Comparison of ENCODE assay signal across 10 cellular contexts in the genomic region with DNA sequence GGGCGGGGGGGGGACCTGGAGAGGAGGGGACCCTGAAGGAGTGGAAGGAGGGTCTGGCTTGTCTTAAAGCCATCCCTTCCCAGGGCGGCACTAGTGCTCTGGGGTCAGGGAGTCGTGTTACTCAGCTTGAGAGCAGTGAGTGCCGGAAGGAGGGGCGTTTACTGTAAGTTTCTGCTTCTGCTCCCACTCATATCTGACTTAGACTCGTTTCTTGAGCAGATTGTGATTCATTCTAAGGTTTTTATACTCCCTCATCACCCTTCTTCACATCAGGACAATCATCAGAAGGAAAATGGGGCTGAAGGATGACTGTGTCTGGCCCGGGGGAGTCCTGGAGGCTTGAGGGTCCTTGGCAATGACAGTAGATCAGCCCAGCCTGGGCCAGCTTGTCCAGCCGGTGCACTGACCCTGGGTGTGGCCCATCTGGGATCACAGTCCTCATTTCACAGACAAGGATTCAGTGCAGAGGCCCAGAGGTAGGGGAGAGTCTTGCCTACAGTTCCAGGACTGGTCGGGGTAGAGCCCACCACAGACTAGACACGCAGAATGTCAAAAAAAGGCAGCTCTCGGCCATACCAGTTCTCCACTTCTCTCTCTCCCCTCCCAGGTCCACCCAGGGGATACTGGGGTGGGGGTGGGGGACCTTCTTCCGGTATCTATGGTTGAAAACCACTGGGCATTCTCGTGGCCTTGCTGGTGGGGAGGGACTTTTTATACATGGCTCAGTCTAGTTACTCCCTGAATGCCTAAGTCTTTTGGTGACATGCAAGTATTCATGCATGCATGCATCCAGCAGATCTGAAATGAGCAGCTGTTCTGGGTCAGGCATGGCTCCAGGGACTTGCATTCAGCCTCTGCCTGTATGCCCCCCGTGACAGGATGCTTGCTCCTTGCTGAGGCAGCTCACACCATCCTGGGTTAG. TPM values are rescaled to one million over a fixed set of nuclear protein-coding genes. Genes with fewer than 3 reads are reported as not detected.
DNase-seq lines count a peak whose midpoint lies in the region; TF ChIP-seq lines count a peak whose summit lies in the region.
"Had no signal": no experiment of that assay in that cellular context is flagged by ENCODE, and none has a peak within 500 bp of the region (broad histone marks: within the 10 kb centered on the region; RNA-seq: fewer than 3 reads in every experiment).

No MANE protein-coding gene starts in this region.

- H3K27me3 Mint-ChIP-seq in HFFc6 (ENCODE audit: insufficient read depth): peaks cover 21% of the 10 kb centered on the region

- TF ChIP-seq CTCF in HFFc6 (IDR thresholded peaks at IDR 0.05) (no peak), tibial artery (IDR thresholded peaks at IDR 0.05) (no peak), breast epithelium (IDR thresholded peaks at IDR 0.05) (no peak)

- H3K9me3 Mint-ChIP-seq in HFFc6: no peaks in the 10 kb centered on the region

- H4K8ac ChIP-seq in mesenchymal stem cell (ENCODE audit: low read length): no peak overlapping the region

- no peak overlapping the region for H3K4me2 ChIP-seq in mesenchymal stem cell (ENCODE audit: low read length, poor library complexity, severe bottlenecking)
- H3K4me2 ChIP-seq: KMS-11 had no signal

- no peak overlapping the region for H2BK5ac ChIP-seq in mesenchymal stem cell (ENCODE audit: low read depth, low read length, poor library complexity, severe bottlenecking)

- no peak overlapping the region for H3K14ac ChIP-seq in mesenchymal stem cell (ENCODE audit: low read length in 2 of 2)

- H2AK5ac ChIP-seq in mesenchymal stem cell (ENCODE audit: low read length, severe bottlenecking): no peak overlapping the region

- peaks cover 24% of the 10 kb centered on the region for H3K4me1 Mint-ChIP-seq in HFFc6 (ENCODE audit: low read depth)

- no peak overlapping the region for H2BK15ac ChIP-seq in mesenchymal stem cell (ENCODE audit: low read depth, poor library complexity, severe bottlenecking)

- intact Hi-C loops in tibial artery (cut with DNase I; ENCODE audit: low total_unique reads): no loop called here
- intact Hi-C loops in breast epithelium (cut with DNase I; ENCODE audit: low total_unique reads): loop anchor here (2.0 kb wide), 1 partner anchor 53 kb away; no protein-coding TSS in a partner anchor

- H2BK120ac ChIP-seq in mesenchymal stem cell (ENCODE audit: low read depth, low read length): no peak overlapping the region

- peak overlapping the region; percentile 73 for H3K4me3 Mint-ChIP-seq in HFFc6

- no peak overlapping the region for H3K23ac ChIP-seq in mesenchymal stem cell (ENCODE audit: low read length in 2 of 2)

- peak overlapping the region in 1 of 2 experiments; percentile 69 for H3K18ac ChIP-seq in mesenchymal stem cell (ENCODE audit: low read depth in 1 of 2, low read length in 2 of 2)

- H3K4ac ChIP-seq in mesenchymal stem cell (ENCODE audit: low read depth in 1 of 2, low read length in 2 of 2): peak overlapping the region in 1 of 2 experiments; percentile 42

- H3K27ac ChIP-seq in mesenchymal stem cell (ENCODE audit: low read length, poor library complexity, severe bottlenecking) (no peak overlapping the region), tibial artery (no peak overlapping the region), breast epithelium (peak overlapping the region in 1 of 2 donors; percentile 35)
- H3K27ac ChIP-seq: KMS-11 had no signal

- no peaks in the 10 kb centered on the region for H3K36me3 ChIP-seq in mesenchymal stem cell (ENCODE audit: control insufficient read depth in 1 of 2, insufficient read depth in 2 of 2, low read depth in 1 of 2, low read length in 2 of 2)
- H3K36me3 ChIP-seq in tibial artery: no peaks in the 10 kb centered on the region
- no peaks in the 10 kb centered on the region for H3K36me3 ChIP-seq in breast epithelium

- no peaks in the 10 kb centered on the region for H3K36me3 Mint-ChIP-seq in HFFc6 (ENCODE audit: low read depth)
- H3K36me3 Mint-ChIP-seq: immature natural killer cell had no signal

- H3K9ac ChIP-seq in mesenchymal stem cell (ENCODE audit: low read length): peak overlapping the region; percentile 59
- H3K9ac ChIP-seq: KMS-11 had no signal

- peak overlapping the region in 1 of 2 experiments; percentile 76 for H2BK12ac ChIP-seq in mesenchymal stem cell (ENCODE audit: low read length in 2 of 2)

- DNase-seq in ELR (ENCODE audit: low read depth): peak; percentile 76
- peak; percentile 38 for DNase-seq in HFFc6
- DNase-seq in activated T-cell treated with anti-CD3 and anti-CD28 coated beads, Interleukin-2, amount 50 U/mL, for 48 hours: peak; percentile 75 to 78
- peak; percentile 65 for DNase-seq in mesenchymal stem cell
- no peak for DNase-seq in tibial artery
- DNase-seq in NCI-H69 (lab: John Stamatoyannopoulos, UW): no peak
- DNase-seq in superior temporal gyrus (ENCODE audit: extremely low spot score): no peak
- no peak for DNase-seq in breast epithelium (ENCODE audit: low spot score in 2 of 2)

- no peaks in the 10 kb centered on the region for H3K9me3 ChIP-seq in mesenchymal stem cell (ENCODE audit: control insufficient read depth, low read length)
- no peaks in the 10 kb centered on the region for H3K9me3 ChIP-seq in tibial artery
- no peaks in the 10 kb centered on the region for H3K9me3 ChIP-seq in breast epithelium

- peaks cover 12% of the 10 kb centered on the region for H3K4me1 ChIP-seq in mesenchymal stem cell (ENCODE audit: control insufficient read depth, insufficient read depth, low read depth, low read length)
- H3K4me1 ChIP-seq in tibial artery: peaks cover 0 to 9% (median 6%) of the 10 kb centered on the region in 4 donors
- peaks cover 0 to 5% of the 10 kb centered on the region in 2 donors for H3K4me1 ChIP-seq in breast epithelium

- H3K4me3 ChIP-seq in mesenchymal stem cell (ENCODE audit: insufficient read depth in 1 of 2, low read depth in 1 of 2, low read length in 2 of 2): peak overlapping the region in 1 of 2 experiments; percentile 38
- H3K4me3 ChIP-seq in tibial artery: no peak overlapping the region
- H3K4me3 ChIP-seq in breast epithelium: no peak overlapping the region

- H3K27ac Mint-ChIP-seq in HFFc6: peak overlapping the region; percentile 67
- H3K27ac Mint-ChIP-seq: immature natural killer cell had no signal

- TF ChIP-seq POLR2A in breast epithelium (IDR thresholded peaks at IDR 0.05): no peak

- no peaks in the 10 kb centered on the region for H3K79me1 ChIP-seq in mesenchymal stem cell (replicated peaks; ENCODE audit: low read length, poor library complexity, severe bottlenecking)

- H3K27me3 ChIP-seq in mesenchymal stem cell (ENCODE audit: control insufficient read depth in 1 of 2, insufficient read depth in 1 of 2, low read length in 2 of 2) (peaks cover 33 to 59% of the 10 kb centered on the region in 2 experiments), tibial artery (peaks cover 0 to 65% of the 10 kb centered on the region in 2 donors), breast epithelium (peaks cover 3 to 35% of the 10 kb centered on the region in 2 donors)

- 43% methylated on average over 8 of the region's 14 CpGs for WGBS in mesenchymal stem cell

- no peak overlapping the region for H2AFZ ChIP-seq in mesenchymal stem cell (ENCODE audit: low read depth, low read length)

- no peak overlapping the region for H4K91ac ChIP-seq in mesenchymal stem cell (ENCODE audit: low read length)

RNA-seq across cellular contexts. Expression of a gene that starts 5.1 kb away (rescaled TPM):
- under 1 TPM in 1 of 6 experiments, not detected in 5; 0.07 TPM for total RNA-seq in HFFc6 (2021; fragmentation: NEBNext Ultra II Directional; extraction: Animal tissue kit (Norgen Biotek cat#: 25700))
- 0.03 TPM for polyA plus RNA-seq in mesenchymal stem cell (2013, experiment 1 of 2)
- polyA plus RNA-seq in mesenchymal stem cell (2013, experiment 2 of 2): not detected
- 1 to 10 TPM in 2 of 3 donors, under 1 TPM in 1; 0.88 to 2.3 (median 1.6) TPM for total RNA-seq in breast epithelium

RNA-seq across cellular contexts. Expression of a gene that starts 48.9 kb away (rescaled TPM):
- 10 to 100 TPM in 5 of 6 experiments, 1 to 10 TPM in 1; 9.9 to 14.8 (median 12.6) TPM for total RNA-seq in HFFc6 (2021; fragmentation: NEBNext Ultra II Directional; extraction: Animal tissue kit (Norgen Biotek cat#: 25700))
- 13.4 TPM for polyA plus RNA-seq in mesenchymal stem cell (2013, experiment 1 of 2)
- 14.0 TPM for polyA plus RNA-seq in mesenchymal stem cell (2013, experiment 2 of 2)
- 10 to 100 TPM; 29.0 to 34.4 (median 33.8) TPM for total RNA-seq in breast epithelium

Comparison
In these comparisons a context has a peak if more than half of its experiments do, and no peak if none do; other contexts are left out.
1. DNase-seq: peak in ELR (single experiment), HFFc6 (single experiment), activated T-cell treated with anti-CD3 and anti-CD28 coated beads, Interleukin-2, amount 50 U/mL, for 48 hours (2 of 2) and mesenchymal stem cell (single experiment); none in tibial artery (0 of 2), NCI-H69 (single experiment), superior temporal gyrus (single experiment) and breast epithelium (0 of 2).